Comparison of ENCODE assay signal across 34 cellular contexts in genomic region chr2:37109523-37109922, GRCh38.
"Had no signal": no experiment of that assay in that cellular context is flagged by ENCODE, and none has a peak within 500 bp of the region (broad histone marks: within the 10 kb centered on the region; RNA-seq: fewer than 3 reads in every experiment).

No MANE protein-coding gene starts in this region.

- H3K4me3 Mint-ChIP-seq: activated B cell treated with CpG ODN at 0.5 μM for 24 hours; activated CD8-positive, alpha-beta T cell treated with anti-CD3 and anti-CD28 coated beads for 36 hours; activated naive CD4-positive, alpha-beta T cell treated with anti-CD3 and anti-CD28 coated beads, Interleukin-2, amount 50 U/mL, for 24 hours; activated naive CD8-positive, alpha-beta T cell treated with anti-CD3 and anti-CD28 coated beads for 36 hours; activated naive CD8-positive, alpha-beta T cell treated with anti-CD3 and anti-CD28 coated beads, Interleukin-2, amount 50 U/mL, for 24 hours; brain; central memory CD8-positive, alpha-beta T cell; T-helper 17 cell; T-helper 2 cell treated with Interferon-gamma antibody and Interleukin-4, amounts not matched to agents 5 μg/mL and 100 μg/mL, for 36 hours had no signal

- ATAC-seq: activated CD4-positive, CD25-positive, alpha-beta regulatory T cell treated with anti-CD3 and anti-CD28 coated beads, Interleukin-2, amount 50 U/mL, for 24 hours; activated CD8-positive, alpha-beta T cell treated with anti-CD3 and anti-CD28 coated beads for 36 hours; activated naive CD8-positive, alpha-beta T cell treated with anti-CD3 and anti-CD28 coated beads, Interleukin-2, amount 50 U/mL, for 24 hours; esophagus mucosa; foreskin keratinocyte; gastrocnemius medialis; heart left ventricle; T-helper 17 cell had no signal

- H3K4me3 ChIP-seq: adrenal gland, breast epithelium, coronary artery, gastrocnemius medialis, heart left ventricle had no signal

- H3K4me1 ChIP-seq: adrenal gland, breast epithelium, gastrocnemius medialis, heart left ventricle had no signal

- H3K27ac Mint-ChIP-seq: activated B cell treated with CpG ODN at 0.5 μM for 24 hours; activated CD8-positive, alpha-beta T cell treated with anti-CD3 and anti-CD28 coated beads for 36 hours; activated naive CD4-positive, alpha-beta T cell treated with anti-CD3 and anti-CD28 coated beads, Interleukin-2, amount 50 U/mL, for 24 hours; activated naive CD8-positive, alpha-beta T cell treated with anti-CD3 and anti-CD28 coated beads for 36 hours; T-helper 2 cell treated with Interferon-gamma antibody and Interleukin-4, amounts not matched to agents 5 μg/mL and 100 μg/mL, for 36 hours had no signal

- H3K4me1 Mint-ChIP-seq: activated B cell treated with CpG ODN at 0.5 μM for 24 hours; activated naive CD4-positive, alpha-beta T cell treated with anti-CD3 and anti-CD28 coated beads, Interleukin-2, amount 50 U/mL, for 24 hours; activated naive CD8-positive, alpha-beta T cell treated with anti-CD3 and anti-CD28 coated beads for 36 hours; brain; central memory CD8-positive, alpha-beta T cell; T-helper 17 cell had no signal

- FAIRE-seq: endometrium, endothelial cell of umbilical vein had no signal

- H3K9me3 ChIP-seq: adrenal gland, breast epithelium, gastrocnemius medialis, heart left ventricle had no signal

- DNase-seq: activated B cell treated with CpG ODN at 0.5 μM for 24 hours; activated CD4-positive, alpha-beta T cell treated with anti-CD3 and anti-CD28 coated beads for 48 hours; activated CD4-positive, alpha-beta T cell treated with anti-CD3 and anti-CD28 coated beads, Interleukin-2, amount 50 U/mL, for 1 hour; activated CD4-positive, alpha-beta T cell treated with anti-CD3 and anti-CD28 coated beads, Interleukin-2, amount 50 U/mL, for 48 hours; activated CD8-positive, alpha-beta memory T cell treated with anti-CD3 and anti-CD28 coated beads for 24 hours; activated CD8-positive, alpha-beta T cell treated with anti-CD3 and anti-CD28 coated beads for 36 hours; activated gamma-delta T cell treated with Interleukin-2 at 50 U/mL for 16 hours; activated naive CD4-positive, alpha-beta T cell treated with Interleukin-2 at 50 U/mL for 16 hours; activated naive CD8-positive, alpha-beta T cell treated with anti-CD3 and anti-CD28 coated beads for 36 hours; activated naive CD8-positive, alpha-beta T cell treated with anti-CD3 and anti-CD28 coated beads, Interleukin-2, amount 50 U/mL, for 24 hours; activated T-cell treated with anti-CD3 and anti-CD28 coated beads, Interleukin-2, amount 50 U/mL, for 48 hours; adrenal gland; amygdala; aorta; dermis blood vessel endothelial cell; effector CD8-positive, alpha-beta T cell; foreskin keratinocyte; gastrocnemius medialis; glutamatergic neuron; heart left ventricle; T-helper 1 cell; T-helper 17 cell; T1000; WERI-Rb-1 had no signal

- H3K27me3 ChIP-seq: adrenal gland, breast epithelium, foreskin keratinocyte, gastrocnemius medialis, heart left ventricle had no signal

- H3K27me3 Mint-ChIP-seq: activated B cell treated with CpG ODN at 0.5 μM for 24 hours; activated CD8-positive, alpha-beta T cell treated with anti-CD3 and anti-CD28 coated beads for 36 hours; activated naive CD4-positive, alpha-beta T cell treated with anti-CD3 and anti-CD28 coated beads, Interleukin-2, amount 50 U/mL, for 24 hours; activated naive CD8-positive, alpha-beta T cell treated with anti-CD3 and anti-CD28 coated beads for 36 hours; activated naive CD8-positive, alpha-beta T cell treated with anti-CD3 and anti-CD28 coated beads, Interleukin-2, amount 50 U/mL, for 24 hours; brain; central memory CD8-positive, alpha-beta T cell; T-helper 17 cell had no signal

- H3K27ac ChIP-seq: adrenal gland, breast epithelium, coronary artery, foreskin keratinocyte, gastrocnemius medialis, heart left ventricle, WERI-Rb-1 had no signal

- H3K9me3 Mint-ChIP-seq: activated B cell treated with CpG ODN at 0.5 μM for 24 hours; activated CD8-positive, alpha-beta T cell treated with anti-CD3 and anti-CD28 coated beads for 36 hours; activated naive CD4-positive, alpha-beta T cell treated with anti-CD3 and anti-CD28 coated beads, Interleukin-2, amount 50 U/mL, for 24 hours; activated naive CD8-positive, alpha-beta T cell treated with anti-CD3 and anti-CD28 coated beads for 36 hours; activated naive CD8-positive, alpha-beta T cell treated with anti-CD3 and anti-CD28 coated beads, Interleukin-2, amount 50 U/mL, for 24 hours; brain; central memory CD8-positive, alpha-beta T cell; T-helper 2 cell treated with Interferon-gamma antibody and Interleukin-4, amounts not matched to agents 5 μg/mL and 100 μg/mL, for 36 hours had no signal
